Comparison of ENCODE assay signal across 31 cellular contexts in genomic region chr17:35977509-35977908, GRCh38. TPM values are rescaled to one million over a fixed set of nuclear protein-coding genes. Genes with fewer than 3 reads are reported as not detected.
"Had no signal": no experiment of that assay in that cellular context is flagged by ENCODE, and none has a peak within 500 bp of the region (broad histone marks: within the 10 kb centered on the region; RNA-seq: fewer than 3 reads in every experiment).

No MANE protein-coding gene starts in this region.

- H3K4me1 ChIP-seq: breast epithelium, SJCRH30 had no signal

- H3K4me3 ChIP-seq: adrenal gland, breast epithelium, Peyer's patch, SJCRH30 had no signal

- H3K9me3 Mint-ChIP-seq: activated CD8-positive, alpha-beta T cell treated with anti-CD3 and anti-CD28 coated beads for 36 hours; activated naive CD8-positive, alpha-beta T cell treated with anti-CD3 and anti-CD28 coated beads, Interleukin-2, amount 10 ng/mL, durations not matched to agents 7 days and 5 days had no signal

- H3K36me3 ChIP-seq: adrenal gland, breast epithelium, Peyer's patch, SJCRH30 had no signal

- H3K4me3 Mint-ChIP-seq: activated CD8-positive, alpha-beta T cell treated with anti-CD3 and anti-CD28 coated beads for 36 hours; activated naive CD8-positive, alpha-beta T cell treated with anti-CD3 and anti-CD28 coated beads, Interleukin-2, amount 10 ng/mL, durations not matched to agents 7 days and 5 days had no signal

- H3K9me3 ChIP-seq: adrenal gland, breast epithelium, Peyer's patch, SJCRH30, SK-N-SH had no signal

- ATAC-seq: activated CD4-positive, CD25-positive, alpha-beta regulatory T cell treated with anti-CD3 and anti-CD28 coated beads, Interleukin-2, amount 50 U/mL, for 24 hours; activated CD8-positive, alpha-beta T cell treated with anti-CD3 and anti-CD28 coated beads for 36 hours had no signal

- H3K27ac Mint-ChIP-seq: activated CD8-positive, alpha-beta T cell treated with anti-CD3 and anti-CD28 coated beads for 36 hours; activated naive CD8-positive, alpha-beta T cell treated with anti-CD3 and anti-CD28 coated beads, Interleukin-2, amount 10 ng/mL, durations not matched to agents 7 days and 5 days had no signal

- H3K27me3 ChIP-seq: adrenal gland, breast epithelium, Peyer's patch had no signal

- DNase-seq: activated CD4-positive, alpha-beta T cell treated with anti-CD3 and anti-CD28 coated beads for 4 hours; activated CD8-positive, alpha-beta memory T cell treated with anti-CD3 and anti-CD28 coated beads, Interleukin-2, amount 50 U/mL, for 4 hours; activated CD8-positive, alpha-beta T cell treated with anti-CD3 and anti-CD28 coated beads for 36 hours; activated naive CD4-positive, alpha-beta T cell treated with anti-CD3 and anti-CD28 coated beads, Interleukin-2, amount 50 U/mL, for 16 hours; activated naive CD8-positive, alpha-beta T cell treated with anti-CD3 and anti-CD28 coated beads, Interleukin-2, amount 10 ng/mL, durations not matched to agents 7 days and 5 days; activated T-cell treated with anti-CD3 and anti-CD28 coated beads, Interleukin-2, amount 50 U/mL, for 1 hour; adrenal gland; aorta; caudate nucleus; NCI-H1048; NCI-H2029; NCI-H2107; NCI-H2171 treated with DMSO at 0.1 percent for 48 hours; NCI-H226; NCI-H526; NCI-H774; OCI-M1; Peyer's patch; Right ventricle myocardium superior; SJCRH30; SK-N-SH; T-helper 1 cell had no signal

- H3K27ac ChIP-seq: adrenal gland, breast epithelium, Peyer's patch, RWPE1, SJCRH30, VCaP had no signal

- H3K4me1 Mint-ChIP-seq: activated naive CD8-positive, alpha-beta T cell treated with anti-CD3 and anti-CD28 coated beads, Interleukin-2, amount 10 ng/mL, durations not matched to agents 7 days and 5 days had no signal

- H3K36me3 Mint-ChIP-seq: activated naive CD8-positive, alpha-beta T cell treated with anti-CD3 and anti-CD28 coated beads, Interleukin-2, amount 10 ng/mL, durations not matched to agents 7 days and 5 days had no signal

- H3K27me3 Mint-ChIP-seq: activated CD8-positive, alpha-beta T cell treated with anti-CD3 and anti-CD28 coated beads for 36 hours had no signal

RNA-seq across cellular contexts. Expression of gene CCL16, which starts 3.8 kb away (rescaled TPM):
- total RNA-seq: activated CD8-positive, alpha-beta T cell treated with anti-CD3 and anti-CD28 coated beads for 36 hours; activated naive CD8-positive, alpha-beta T cell treated with anti-CD3 and anti-CD28 coated beads, Interleukin-2, amount 10 ng/mL, durations not matched to agents 7 days and 5 days; cerebellum; LHCN-M2; M059J; NCI-H460; Right ventricle myocardium superior; SJCRH30; T-helper 2 cell treated with Interferon-gamma antibody and Interleukin-4, amounts not matched to agents 100 ng/mL and 5 ng/mL, for 36 hours had no signal

RNA-seq across cellular contexts. Expression of gene CCL14, which starts 9.0 kb away (rescaled TPM):
- total RNA-seq: activated CD8-positive, alpha-beta T cell treated with anti-CD3 and anti-CD28 coated beads for 36 hours; activated naive CD8-positive, alpha-beta T cell treated with anti-CD3 and anti-CD28 coated beads, Interleukin-2, amount 10 ng/mL, durations not matched to agents 7 days and 5 days; LHCN-M2; M059J; NCI-H460; SJCRH30; T-helper 2 cell treated with Interferon-gamma antibody and Interleukin-4, amounts not matched to agents 100 ng/mL and 5 ng/mL, for 36 hours had no signal

RNA-seq across cellular contexts. Expression of gene CCL15, which starts 23.8 kb away (rescaled TPM):
- total RNA-seq: activated CD8-positive, alpha-beta T cell treated with anti-CD3 and anti-CD28 coated beads for 36 hours; activated naive CD8-positive, alpha-beta T cell treated with anti-CD3 and anti-CD28 coated beads, Interleukin-2, amount 10 ng/mL, durations not matched to agents 7 days and 5 days; aorta; breast epithelium; cerebellum; LHCN-M2; M059J; NCI-H460; Right ventricle myocardium superior; SJCRH30; T-helper 2 cell treated with Interferon-gamma antibody and Interleukin-4, amounts not matched to agents 100 ng/mL and 5 ng/mL, for 36 hours had no signal

RNA-seq across cellular contexts. Expression of gene LYZL6, which starts 34.0 kb away (rescaled TPM):
- total RNA-seq: activated CD8-positive, alpha-beta T cell treated with anti-CD3 and anti-CD28 coated beads for 36 hours; activated naive CD8-positive, alpha-beta T cell treated with anti-CD3 and anti-CD28 coated beads, Interleukin-2, amount 10 ng/mL, durations not matched to agents 7 days and 5 days; adrenal gland; aorta; breast epithelium; cerebellum; LHCN-M2; M059J; NCI-H460; Peyer's patch; Right ventricle myocardium superior; SJCRH30; T-helper 2 cell treated with Interferon-gamma antibody and Interleukin-4, amounts not matched to agents 100 ng/mL and 5 ng/mL, for 36 hours had no signal

RNA-seq across cellular contexts. Expression of gene CCL23, which starts 40.3 kb away (rescaled TPM):
- total RNA-seq: activated CD8-positive, alpha-beta T cell treated with anti-CD3 and anti-CD28 coated beads for 36 hours; activated naive CD8-positive, alpha-beta T cell treated with anti-CD3 and anti-CD28 coated beads, Interleukin-2, amount 10 ng/mL, durations not matched to agents 7 days and 5 days; cerebellum; LHCN-M2; M059J; NCI-H460; Right ventricle myocardium superior; SJCRH30; T-helper 2 cell treated with Interferon-gamma antibody and Interleukin-4, amounts not matched to agents 100 ng/mL and 5 ng/mL, for 36 hours had no signal
